Comparison of ENCODE assay signal across 12 cellular contexts in the genomic region with DNA sequence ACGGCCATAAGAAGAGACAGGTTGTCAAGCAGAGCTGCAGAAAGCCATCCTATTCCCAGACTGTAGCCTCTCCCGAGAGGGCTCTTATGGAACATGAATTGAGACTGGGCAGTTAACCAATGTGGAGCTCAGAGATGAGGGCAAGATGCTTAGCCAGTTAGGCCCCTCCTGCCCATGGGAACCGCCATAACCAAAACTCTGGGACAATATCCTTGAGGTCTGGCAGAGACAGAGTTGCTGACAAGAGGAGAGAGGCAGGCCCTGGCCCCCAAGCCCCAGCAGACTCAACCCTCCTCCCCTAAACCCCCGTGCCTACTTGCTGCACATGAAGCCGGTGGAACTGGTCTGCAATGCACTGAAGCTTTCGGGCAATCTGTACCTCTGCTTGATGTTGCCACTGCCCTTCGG. TPM values are rescaled to one million over a fixed set of nuclear protein-coding genes. Genes with fewer than 3 reads are reported as not detected.
A peak's percentile ranks its signal among the peaks of the same experiment; 100 is the strongest.
DNase-seq lines count a peak whose midpoint lies in the region; ATAC-seq, FAIRE-seq and TF ChIP-seq lines count a peak whose summit lies in the region.
"Had no signal": no experiment of that assay in that cellular context is flagged by ENCODE, and none has a peak within 500 bp of the region (broad histone marks: within the 10 kb centered on the region; RNA-seq: fewer than 3 reads in every experiment).

No MANE protein-coding gene starts in this region.

- CTCF ChIA-PET in K562 (lab: Yijun Ruan, JAX; ENCODE audit: low intra/inter-chr PET ratio): interaction anchor here (1.9 kb wide), 1 partner anchor 59 kb away, joined by 7 read pairs; no protein-coding TSS in a partner anchor

- POLR2A ChIA-PET in K562 (lab: Yijun Ruan, JAX): interaction anchor here (0.8 to 1.1 kb wide), 3 partner anchors 22 to 57 kb away, joined by 3 read pairs; a partner anchor contains a TSS

- H3K9me3 ChIP-seq in cardiac muscle cell (ENCODE audit: low read depth): no peaks in the 10 kb centered on the region
- no peaks in the 10 kb centered on the region for H3K9me3 ChIP-seq in K562 (replicated peaks; ENCODE audit: control insufficient read depth, insufficient read depth, low read depth, low read length)
- no peaks in the 10 kb centered on the region for H3K9me3 ChIP-seq in vagina
- H3K9me3 ChIP-seq in mucosa of descending colon: no peaks in the 10 kb centered on the region
- H3K9me3 ChIP-seq: neutrophil had no signal

- ATAC-seq in Right ventricle myocardium inferior (no peak), K562 (no peak), GM18517 (IDR thresholded peaks at IDR 0.05; ENCODE audit: unreplicated experiment) (no peak), mucosa of descending colon (no peak)

- H3K9ac ChIP-seq in K562 (ENCODE audit: insufficient read depth in 1 of 2, low read depth in 2 of 2, low read length in 2 of 2): peak overlapping the region in 1 of 2 experiments; percentile 62; a peak in 1 of 4 replicates

- in situ Hi-C loops in K562 (cut with MboI): no loop called here

- TF ChIP-seq CTCF in cardiac muscle cell (IDR thresholded peaks at IDR 0.05; ENCODE audit: low read depth, low read length): no peak
- no peak for TF ChIP-seq CTCF in K562 (IDR thresholded peaks at IDR 0.05 in 2 of 3, conservative IDR thresholded peaks at IDR 0.05 in 1 of 3; ENCODE audit: insufficient read depth in 2 of 3, low read depth in 1 of 3, low read length in 3 of 3)
- TF ChIP-seq CTCF in vagina (IDR thresholded peaks at IDR 0.05): no peak
- TF ChIP-seq CTCF in mucosa of descending colon (IDR thresholded peaks at IDR 0.05): no peak

- no TSS peak for BruUV-seq in K562 (replicated peaks; lab: Mats Ljungman, UMichigan)

- H3K4me3 ChIP-seq in cardiac muscle cell (no peak overlapping the region), K562 (no peak overlapping the region), vagina (no peak overlapping the region), mucosa of descending colon (no peak overlapping the region)

- H3K9me1 ChIP-seq in K562 (ENCODE audit: control insufficient read depth, insufficient read depth, low read length): no peaks in the 10 kb centered on the region

- DNase-seq in cardiac muscle cell (ENCODE audit: low read depth in 1 of 2, low spot score in 1 of 2) (no peak), Right ventricle myocardium inferior (ENCODE audit: missing footprints) (no peak), K562 (ENCODE audit: extremely low read depth in 1 of 4, low spot score in 3 of 4) (no peak), mesenteric fat pad (ENCODE audit: low spot score) (peak; percentile 35), vagina (ENCODE audit: extremely low spot score in 2 of 2) (peak in 1 of 2 donors; percentile 85), mucosa of descending colon (no peak), NCI-H2107 treated with DMSO at 0.1 percent for 48 hours (lab: John Stamatoyannopoulos, UW; ENCODE audit: unreplicated experiment) (no peak)
- DNase-seq: CD4-positive, alpha-beta memory T cell; Karpas-422 had no signal

- no peaks in the 10 kb centered on the region for H4K20me1 ChIP-seq in K562 (replicated peaks; ENCODE audit: control insufficient read depth, insufficient read depth, low read length)

- H3K27me3 ChIP-seq in cardiac muscle cell: no peaks in the 10 kb centered on the region
- H3K27me3 ChIP-seq in K562 (ENCODE audit: control insufficient read depth in 2 of 2, insufficient read depth in 2 of 2, low read length in 2 of 2): no peaks in the 10 kb centered on the region
- no peaks in the 10 kb centered on the region for H3K27me3 ChIP-seq in vagina
- H3K27me3 ChIP-seq: neutrophil had no signal

- H3K79me2 ChIP-seq in K562 (ENCODE audit: control insufficient read depth, insufficient read depth, low read length): no peaks in the 10 kb centered on the region

- H2AFZ ChIP-seq in K562 (ENCODE audit: low read depth, low read length): no peak overlapping the region

- no peak for TF ChIP-seq POLR2A in K562 (conservative IDR thresholded peaks at IDR 0.05)
- TF ChIP-seq POLR2A in vagina (IDR thresholded peaks at IDR 0.05): no peak

- no peak for FAIRE-seq in K562 (lab: Jason Lieb, UNC)
- FAIRE-seq: TTC549 had no signal

- no peak for TF ChIP-seq EP300 in K562 (IDR thresholded peaks at IDR 0.05; ENCODE audit: low read length)

- no peak for TF ChIP-seq RAD21 in K562 (CRISPR knock-in tag; conservative IDR thresholded peaks at IDR 0.05 in 1 of 2, IDR thresholded peaks at IDR 0.05 in 1 of 2)

- intact Hi-C loops in Right ventricle myocardium inferior (cut with DNase I) (loop anchor here (2.0 to 10.0 kb wide), 4 partner anchors 33 to 231 kb away; no protein-coding TSS in a partner anchor), K562 (cut with micrococcal nuclease) (no loop called here), vagina (cut with DNase I) (no loop called here), mucosa of descending colon (cut with DNase I, micrococcal nuclease) (loop anchor here in 1 of 2 donors (10.0 kb wide), 1 partner anchor 59 kb away; no protein-coding TSS in a partner anchor)

- H3K27ac ChIP-seq in cardiac muscle cell: peak overlapping the region; percentile 83
- H3K27ac ChIP-seq in K562 (ENCODE audit: extremely low read depth, low read depth, low read length): no peak overlapping the region
- peak overlapping the region; percentile 96 for H3K27ac ChIP-seq in vagina
- H3K27ac ChIP-seq: neutrophil had no signal

- H3K4me1 ChIP-seq in cardiac muscle cell (ENCODE audit: low read depth) (peaks cover 69% of the 10 kb centered on the region), K562 (replicated peaks in 1 of 2; ENCODE audit: control insufficient read depth in 2 of 2, insufficient read depth in 2 of 2, low read length in 2 of 2) (peaks cover 60 to 70% of the 10 kb centered on the region in 2 experiments), vagina (peaks cover 95% of the 10 kb centered on the region), mucosa of descending colon (ENCODE audit: low read depth) (peaks cover 81% of the 10 kb centered on the region)

- H3K36me3 ChIP-seq in cardiac muscle cell (no peaks in the 10 kb centered on the region), K562 (ENCODE audit: control insufficient read depth, insufficient read depth, low read length) (no peaks in the 10 kb centered on the region), vagina (no peaks in the 10 kb centered on the region), mucosa of descending colon (ENCODE audit: low read depth) (no peaks in the 10 kb centered on the region)
- H3K36me3 ChIP-seq: neutrophil had no signal

- 65% methylated on average over 7 of the region's 7 CpGs for WGBS in K562 (ENCODE audit: insufficient coverage, low coverage, missing lambda C conversion rate)

- H3K4me2 ChIP-seq in K562 (ENCODE audit: insufficient read depth, low read length): no peak overlapping the region

TF ChIP-seq in K562, 482 proteins besides CTCF, POLR2A, EP300 and RAD21 (continues in another document):
- TF ChIP-seq ZFX (CRISPR knock-in tag; IDR thresholded peaks at IDR 0.05) (peak; percentile 7; the same call in 1 of the 2 replicates), MAZ (CRISPR knock-in tag; conservative IDR thresholded peaks at IDR 0.05 in 1 of 2, IDR thresholded peaks at IDR 0.05 in 1 of 2) (no peak), ZNF12 (CRISPR knock-in tag; IDR thresholded peaks at IDR 0.05) (no peak)

RNA-seq across cellular contexts. Expression of a gene that starts 4.8 kb away (rescaled TPM):
- total RNA-seq in cardiac muscle cell: 29.8 and 56.1 TPM in 2 replicates
- 8.1 and 26.0 TPM in 2 replicates for polyA plus RNA-seq in cardiac muscle cell
- 3.2 TPM for total RNA-seq in Right ventricle myocardium inferior
- total RNA-seq in K562 (2011; cell fraction: chromatin; rRNA removed; ENCODE audit: low replicate concordance): 0.58 and 3.5 TPM in 2 replicates
- 2.5 and 2.8 TPM in 2 replicates for total RNA-seq in K562 (2011; cell fraction: nucleolus; rRNA removed)
- total RNA-seq in K562 (2011; cell fraction: nucleoplasm; rRNA removed): 0.81 and 1.7 TPM in 2 replicates
- total RNA-seq in K562 (2014; rRNA removed): 0.41 and 0.59 TPM in 2 replicates
- 0.25 and 0.32 TPM in 2 replicates for total RNA-seq in K562 (2014; rRNA removed; fragmentation: Illumina TruSeq; extraction: Trizol)
- 0.19 and 0.29 TPM in 2 replicates for total RNA-seq in K562 (2015; rRNA removed; fragmentation: Illumina TruSeq; extraction: Trizol)
- total RNA-seq in K562 (2021): 0.56 and 0.91 TPM in 2 replicates
- polyA plus RNA-seq in K562 (2011; rRNA removed): 0.35 and 0.59 TPM in 2 replicates
- 0.49 and 0.56 TPM in 2 replicates for polyA plus RNA-seq in K562 (2011; cell fraction: cytosol; rRNA removed)
- polyA plus RNA-seq in K562 (2011; cell fraction: nucleus; rRNA removed): 0.76 and 0.92 TPM in 2 replicates
- polyA plus RNA-seq in K562 (2012): 0.53 and 3.8 TPM in 2 replicates
- polyA plus RNA-seq in K562 (2014; fragmentation: Illumina TruSeq; extraction: Trizol): 0.52 and 0.87 TPM in 2 replicates
- not detected for polyA plus RNA-seq in K562 (2014; fragmentation: Nextera tagmentation; extraction: Ambion mirVana)
- 0.82 and 0.86 TPM in 2 replicates for polyA plus RNA-seq in K562 (2014; rRNA removed)
- 0.54 and 1.1 TPM in 2 replicates for polyA minus RNA-seq in K562 (2011; rRNA and poly(A)+ RNA removed)
- polyA minus RNA-seq in K562 (2011; cell fraction: cytosol; rRNA and poly(A)+ RNA removed): 1.2 TPM in 1 of 2 replicates, not detected in the other
- 0.40 and 1.00 TPM in 2 replicates for polyA minus RNA-seq in K562 (2011; cell fraction: nucleus; rRNA and poly(A)+ RNA removed)
- 4.0 TPM for total RNA-seq in mesenteric fat pad
- total RNA-seq in vagina: 2.9 TPM
- 10 to 100 TPM; 12.6 to 32.1 (median 28.7) TPM for total RNA-seq in mucosa of descending colon

RNA-seq across cellular contexts. Expression of a gene that starts 57.0 kb away (rescaled TPM):
- total RNA-seq in cardiac muscle cell (20.6 and 157 TPM in 2 replicates), Right ventricle myocardium inferior (2.4 TPM), K562 (2014; rRNA removed) (73.1 and 79.1 TPM in 2 replicates), K562 (2014; rRNA removed; fragmentation: Illumina TruSeq; extraction: Trizol) (89.7 and 95.5 TPM in 2 replicates), K562 (2015; rRNA removed; fragmentation: Illumina TruSeq; extraction: Trizol) (81.0 and 82.2 TPM in 2 replicates), K562 (2021) (72.8 and 75.6 TPM in 2 replicates), mesenteric fat pad (0.39 TPM), vagina (5.6 TPM), mucosa of descending colon (10 to 100 TPM in 1 of 3 donors, 1 to 10 TPM in 2; 5.0 to 13.6 (median 5.1) TPM)
- polyA plus RNA-seq in cardiac muscle cell (10.1 and 41.0 TPM in 2 replicates), K562 (2011; rRNA removed) (113 and 118 TPM in 2 replicates), K562 (2014; fragmentation: Illumina TruSeq; extraction: Trizol) (92.6 and 105 TPM in 2 replicates), K562 (2014; fragmentation: Nextera tagmentation; extraction: Ambion mirVana) (10 to 100 TPM; 28.7 to 43.3 TPM), K562 (2014; rRNA removed) (93.4 and 94.2 TPM in 2 replicates)
- total RNA-seq in K562 (2011; cell fraction: chromatin; rRNA removed; ENCODE audit: low replicate concordance): 100 and 246 TPM in 2 replicates
- 43.7 and 56.3 TPM in 2 replicates for total RNA-seq in K562 (2011; cell fraction: nucleolus; rRNA removed)
- total RNA-seq in K562 (2011; cell fraction: nucleoplasm; rRNA removed): 69.7 and 78.0 TPM in 2 replicates
- polyA plus RNA-seq in K562 (2011; cell fraction: cytosol; rRNA removed): 21.6 and 38.9 TPM in 2 replicates
- polyA plus RNA-seq in K562 (2011; cell fraction: nucleus; rRNA removed): 208 and 313 TPM in 2 replicates
- 46.2 and 52.2 TPM in 2 replicates for polyA plus RNA-seq in K562 (2012)
- 80.8 and 91.4 TPM in 2 replicates for polyA minus RNA-seq in K562 (2011; rRNA and poly(A)+ RNA removed)
- 26.2 and 37.5 TPM in 2 replicates for polyA minus RNA-seq in K562 (2011; cell fraction: cytosol; rRNA and poly(A)+ RNA removed)
- polyA minus RNA-seq in K562 (2011; cell fraction: nucleus; rRNA and poly(A)+ RNA removed): 50.5 and 120 TPM in 2 replicates
